17 cellular contexts compared by ENCODE assay signal in genomic region chr20:50533464-50533863, GRCh38. TPM values are rescaled to one million over a fixed set of nuclear protein-coding genes. Genes with fewer than 3 reads are reported as not detected.
DNase-seq lines count a peak whose midpoint lies in the region; ATAC-seq and TF ChIP-seq lines count a peak whose summit lies in the region.
"Had no signal": no experiment of that assay in that cellular context is flagged by ENCODE, and none has a peak within 500 bp of the region (broad histone marks: within the 10 kb centered on the region; RNA-seq: fewer than 3 reads in every experiment).

No MANE protein-coding gene starts in this region.

- H3K27me3 Mint-ChIP-seq in activated T-cell treated with anti-CD3 and anti-CD28 coated beads, Interleukin-2, amount 50 U/mL, for 72 hours (ENCODE audit: low read depth), result no peaks in the 10 kb centered on the region
- no peaks in the 10 kb centered on the region for H3K27me3 Mint-ChIP-seq in activated B cell treated with CpG ODN at 0.5 μM for 24 hours
- H3K27me3 Mint-ChIP-seq in memory B cell, result no peaks in the 10 kb centered on the region
- no peaks in the 10 kb centered on the region for H3K27me3 Mint-ChIP-seq in stimulated activated memory B cell treated with anti-CD40 and anti-IgM and Interleukin-4, amounts not matched to agents 10 μg/mL and 1 μg/mL and 100 μg/mL, for 72 hours
- H3K27me3 Mint-ChIP-seq: CD4-positive, alpha-beta T cell had no signal

- no peaks in the 10 kb centered on the region for H3K9me3 Mint-ChIP-seq in activated T-cell treated with anti-CD3 and anti-CD28 coated beads, Interleukin-2, amount 50 U/mL, for 72 hours
- H3K9me3 Mint-ChIP-seq in activated B cell treated with CpG ODN at 0.5 μM for 24 hours, result peaks cover 4% of the 10 kb centered on the region
- H3K9me3 Mint-ChIP-seq in memory B cell, result peaks cover 4% of the 10 kb centered on the region
- H3K9me3 Mint-ChIP-seq in stimulated activated memory B cell treated with anti-CD40 and anti-IgM and Interleukin-4, amounts not matched to agents 10 μg/mL and 1 μg/mL and 100 μg/mL, for 72 hours, result peaks cover 4% of the 10 kb centered on the region
- H3K9me3 Mint-ChIP-seq: CD4-positive, alpha-beta T cell had no signal

- 68 to 76% (median 76%) methylated on average over 7 of the region's 7 CpGs for WGBS in psoas muscle, 3 donors

- H3K4me3 Mint-ChIP-seq in activated T-cell treated with anti-CD3 and anti-CD28 coated beads, Interleukin-2, amount 50 U/mL, for 72 hours, result peak overlapping the region in 1 of 2 donors; percentile 14
- H3K4me3 Mint-ChIP-seq in activated B cell treated with CpG ODN at 0.5 μM for 24 hours, result peak overlapping the region; percentile 24
- H3K4me3 Mint-ChIP-seq in memory B cell, result peak overlapping the region; percentile 50
- peak overlapping the region; percentile 29 for H3K4me3 Mint-ChIP-seq in stimulated activated memory B cell treated with anti-CD40 and anti-IgM and Interleukin-4, amounts not matched to agents 10 μg/mL and 1 μg/mL and 100 μg/mL, for 72 hours
- H3K4me3 Mint-ChIP-seq: CD4-positive, alpha-beta T cell had no signal

- H3K27ac Mint-ChIP-seq in activated T-cell treated with anti-CD3 and anti-CD28 coated beads, Interleukin-2, amount 50 U/mL, for 72 hours, result peak overlapping the region; percentile 35
- peak overlapping the region; percentile 41 for H3K27ac Mint-ChIP-seq in activated B cell treated with CpG ODN at 0.5 μM for 24 hours
- H3K27ac Mint-ChIP-seq in memory B cell, result peak overlapping the region; percentile 90
- H3K27ac Mint-ChIP-seq in stimulated activated memory B cell treated with anti-CD40 and anti-IgM and Interleukin-4, amounts not matched to agents 10 μg/mL and 1 μg/mL and 100 μg/mL, for 72 hours, result peak overlapping the region; percentile 53
- H3K27ac Mint-ChIP-seq: CD4-positive, alpha-beta T cell had no signal

- peaks cover 63% of the 10 kb centered on the region for H3K4me1 Mint-ChIP-seq in activated T-cell treated with anti-CD3 and anti-CD28 coated beads, Interleukin-2, amount 50 U/mL, for 72 hours (ENCODE audit: low read depth)
- H3K4me1 Mint-ChIP-seq in activated B cell treated with CpG ODN at 0.5 μM for 24 hours (peaks cover 68% of the 10 kb centered on the region), memory B cell (peaks cover 58% of the 10 kb centered on the region)
- H3K4me1 Mint-ChIP-seq in stimulated activated memory B cell treated with anti-CD40 and anti-IgM and Interleukin-4, amounts not matched to agents 10 μg/mL and 1 μg/mL and 100 μg/mL, for 72 hours, result peaks cover 69% of the 10 kb centered on the region

- no peak overlapping the region for H3K4me3 ChIP-seq in psoas muscle
- no peak overlapping the region for H3K4me3 ChIP-seq in coronary artery
- H3K4me3 ChIP-seq: Peyer's patch had no signal

- no peak for ATAC-seq in activated T-cell treated with anti-CD3 and anti-CD28 coated beads, Interleukin-2, amount 50 U/mL, for 72 hours (replicated peaks in 1 of 2)
- ATAC-seq in activated B cell treated with CpG ODN at 0.5 μM for 24 hours (ENCODE audit: low read depth) (no peak), memory B cell (ENCODE audit: low read depth) (peak; percentile 20), psoas muscle (no peak)
- ATAC-seq in stimulated activated memory B cell treated with anti-CD40 and anti-IgM and Interleukin-4, amounts not matched to agents 10 μg/mL and 1 μg/mL and 100 μg/mL, for 72 hours, result no peak

- DNase-seq in activated T-cell treated with anti-CD3 and anti-CD28 coated beads, Interleukin-2, amount 50 U/mL, for 72 hours, result no peak
- no peak for DNase-seq in activated T-cell treated with anti-CD3 and anti-CD28 coated beads, Interleukin-2, amount 50 U/mL, for 48 hours
- no peak for DNase-seq in activated B cell treated with CpG ODN at 0.5 μM for 24 hours
- no peak for DNase-seq in memory B cell (ENCODE audit: low spot score in 2 of 2)
- no peak for DNase-seq in SHP77 (lab: John Stamatoyannopoulos, UW)
- DNase-seq in psoas muscle, result no peak
- no peak for DNase-seq in coronary artery (ENCODE audit: low spot score)
- DNase-seq: CD4-positive, alpha-beta T cell; GF-D8; KG1; NCI-H1092; NCI-H1694; NCI-H2107; NCI-H69; SIG-M5 had no signal

- H3K9me3 ChIP-seq in psoas muscle, result no peaks in the 10 kb centered on the region
- H3K9me3 ChIP-seq: Peyer's patch had no signal

- POLR2A ChIA-PET in activated B cell treated with CpG ODN at 0.5 μM for 24 hours (lab: Charles Lee), result interaction anchor here (1.0 to 61.9 kb wide), 4 partner anchors 9 to 19 kb away, joined by 3 to 1679 read pairs (median 5); partner anchors contain the start of gene PTPN1

- peaks cover 0 to 3% of the 10 kb centered on the region in 2 donors for H3K36me3 ChIP-seq in psoas muscle (ENCODE audit: insufficient read depth in 1 of 2, low read depth in 1 of 2)
- H3K36me3 ChIP-seq: Peyer's patch had no signal

- H3K4me1 ChIP-seq in psoas muscle, result peaks cover 70% of the 10 kb centered on the region

- intact Hi-C loops in activated B cell treated with CpG ODN at 0.5 μM for 24 hours (cut with micrococcal nuclease), result loop anchor here (1.0 kb wide), 1 partner anchor 8 kb away; no protein-coding TSS in a partner anchor
- intact Hi-C loops in psoas muscle (cut with DNase I), result loop anchor here in 1 of 2 donors (5.0 kb wide), 1 partner anchor 34 kb away; no protein-coding TSS in a partner anchor

- no peaks in the 10 kb centered on the region for H3K27me3 ChIP-seq in psoas muscle (ENCODE audit: insufficient read depth in 3 of 3, low read length in 2 of 3)
- H3K27me3 ChIP-seq: Peyer's patch had no signal

- TF ChIP-seq CTCF in activated B cell treated with CpG ODN at 0.5 μM for 24 hours (IDR thresholded peaks at IDR 0.05), result no peak
- TF ChIP-seq CTCF in psoas muscle (IDR thresholded peaks at IDR 0.05), result no peak
- no peak for TF ChIP-seq CTCF in coronary artery (IDR thresholded peaks at IDR 0.05)

- CTCF ChIA-PET in activated B cell treated with CpG ODN at 0.5 μM for 24 hours (lab: Charles Lee), result no interaction called here

- peaks cover 5 to 9% of the 10 kb centered on the region in 2 donors for H3K36me3 Mint-ChIP-seq in activated T-cell treated with anti-CD3 and anti-CD28 coated beads, Interleukin-2, amount 50 U/mL, for 72 hours (ENCODE audit: insufficient read depth in 2 of 2)
- H3K36me3 Mint-ChIP-seq in activated B cell treated with CpG ODN at 0.5 μM for 24 hours (ENCODE audit: low read depth) (peaks cover 63% of the 10 kb centered on the region), memory B cell (peaks cover 28% of the 10 kb centered on the region)
- H3K36me3 Mint-ChIP-seq in stimulated activated memory B cell treated with anti-CD40 and anti-IgM and Interleukin-4, amounts not matched to agents 10 μg/mL and 1 μg/mL and 100 μg/mL, for 72 hours, result peaks cover 43% of the 10 kb centered on the region

- H3K27ac ChIP-seq in psoas muscle (no peak overlapping the region), coronary artery (no peak overlapping the region)

RNA-seq across cellular contexts. Expression of gene PTPN1, which starts 23.3 kb away (rescaled TPM):
- 100 to 1,000 TPM; 138 TPM for total RNA-seq in activated T-cell treated with anti-CD3 and anti-CD28 coated beads, Interleukin-2, amount 50 U/mL, for 72 hours
- total RNA-seq in activated B cell treated with CpG ODN at 0.5 μM for 24 hours, result 212 and 227 TPM in 2 replicates
- 100 to 1,000 TPM in 1 of 4 donors, 10 to 100 TPM in 3; 29.7 to 112 (median 56.3) TPM for total RNA-seq in psoas muscle
- 100 to 1,000 TPM in 1 of 3 donors, 10 to 100 TPM in 2; 28.7 to 107 (median 46.1) TPM for polyA plus RNA-seq in psoas muscle

Comparison
In these comparisons a context has a peak if more than half of its experiments do, and no peak if none do; other contexts are left out.
1. H3K27ac Mint-ChIP-seq: peak in every context shown above with its lines; median percentile 90 in memory B cell; 53 in stimulated activated memory B cell treated with anti-CD40 and anti-IgM and Interleukin-4, amounts not matched to agents 10 μg/mL and 1 μg/mL and 100 μg/mL, for 72 hours; 41 in activated B cell treated with CpG ODN at 0.5 μM for 24 hours; 35 in activated T-cell treated with anti-CD3 and anti-CD28 coated beads, Interleukin-2, amount 50 U/mL, for 72 hours.